ENCODE assay signal across 17 cellular contexts in genomic region chr14:101294136-101294535, GRCh38.
DNase-seq lines count a peak whose midpoint lies in the region; ATAC-seq, FAIRE-seq and TF ChIP-seq lines count a peak whose summit lies in the region.
"Had no signal": no experiment of that assay in that cellular context is flagged by ENCODE, and none has a peak within 500 bp of the region (broad histone marks: within the 10 kb centered on the region; RNA-seq: fewer than 3 reads in every experiment).

No MANE protein-coding gene starts in this region.

- DNase-seq in GM23338 (ENCODE audit: low spot score) = peak; percentile 49
- DNase-seq in bronchial epithelial cell (ENCODE audit: low read depth) = peak; percentile 1
- DNase-seq in mesendoderm = no peak
- DNase-seq in NCI-H524 treated with DMSO at 0.1 percent for 48 hours (lab: John Stamatoyannopoulos, UW) = no peak
- DNase-seq in stimulated activated CD4-positive, alpha-beta T cell treated with anti-CD3 and anti-CD28 coated beads, Interleukin-2, amount 100 ng/mL, for 24 hours = no peak
- no peak for DNase-seq in SKM-1 (lab: John Stamatoyannopoulos, UW; ENCODE audit: unreplicated experiment)
- DNase-seq: ACHN; CD4-positive, CD25-positive, alpha-beta regulatory T cell; DMS79 had no signal

- H3K18ac ChIP-seq in mesendoderm (ENCODE audit: low read length) = no peak overlapping the region

- H2BK15ac ChIP-seq in mesendoderm (replicated peaks; ENCODE audit: low read depth) = no peak overlapping the region

- H3K56ac ChIP-seq in mesendoderm (ENCODE audit: low read length) = no peak overlapping the region

- peaks cover 40% of the 10 kb centered on the region for H3K9me3 ChIP-seq in HUES6 (ENCODE audit: control insufficient read depth, insufficient read depth, low read depth, low read length)

- H3K4me3 ChIP-seq in GM23338 = peak overlapping the region; percentile 22; the same call in 1 of the 2 replicates
- no peak overlapping the region for H3K4me3 ChIP-seq in HUES6 (ENCODE audit: low read depth, low read length)
- H3K4me3 ChIP-seq in bronchial epithelial cell (ENCODE audit: low read depth, low read length) = no peak overlapping the region
- no peak overlapping the region for H3K4me3 ChIP-seq in mesendoderm (ENCODE audit: low read length)
- H3K4me3 ChIP-seq: BLaER1 treated with 17β-estradiol and CSF1 and Interleukin-3, amounts not matched to agents 10 nM and 100 nM had no signal

- TF ChIP-seq CTCF in GM23338 (conservative IDR thresholded peaks at IDR 0.05; ENCODE audit: low read depth in 2 of 2) (no peak), bronchial epithelial cell (IDR thresholded peaks at IDR 0.05; ENCODE audit: insufficient read depth, low read length, severe bottlenecking) (no peak)

- peak overlapping the region; percentile 88 for H3K27ac ChIP-seq in GM23338 (ENCODE audit: low read depth)
- peak overlapping the region; percentile 49; the same call in 1 of the 2 replicates for H3K27ac ChIP-seq in HUES6 (ENCODE audit: low read depth, low read length)
- no peak overlapping the region for H3K27ac ChIP-seq in mesendoderm (ENCODE audit: low read depth, low read length)
- H3K27ac ChIP-seq: BLaER1 treated with 17β-estradiol and CSF1 and Interleukin-3, amounts not matched to agents 10 nM and 100 nM; HL-60 had no signal

- no peaks in the 10 kb centered on the region for H4K20me1 ChIP-seq in GM23338 (replicated peaks; ENCODE audit: insufficient read depth)
- H4K20me1 ChIP-seq: BLaER1 treated with 17β-estradiol and CSF1 and Interleukin-3, amounts not matched to agents 10 nM and 100 nM had no signal

- peak; percentile 63 for ATAC-seq in GM23338
- ATAC-seq: HCT116 had no signal

- WGBS in mesendoderm (ENCODE audit: extremely low coverage, insufficient coverage, low lambda C conversion rate) = no CpG with 5 or more reads among the region's 1 CpG

- H3K9me2 ChIP-seq in GM23338 (ENCODE audit: insufficient read depth) = no peaks in the 10 kb centered on the region

- H3K4ac ChIP-seq in mesendoderm (ENCODE audit: low read depth, low read length) = no peak overlapping the region

- H3K27ac Mint-ChIP-seq in GM23338 = peak overlapping the region; percentile 51; the same call in 1 of the 2 replicates
- H3K27ac Mint-ChIP-seq: CD4-positive, CD25-positive, alpha-beta regulatory T cell; IgD-negative memory B cell had no signal

- H3F3A ChIP-seq in GM23338 (replicated peaks; ENCODE audit: low read depth) = no peaks in the 10 kb centered on the region

- H2BK5ac ChIP-seq in mesendoderm (ENCODE audit: low read length) = peak overlapping the region; percentile 43

- no peak overlapping the region for H4K5ac ChIP-seq in mesendoderm (ENCODE audit: low read length)

- no peak overlapping the region for H2AK5ac ChIP-seq in mesendoderm (ENCODE audit: low read length)

- H3K4me1 ChIP-seq in GM23338 (ENCODE audit: insufficient read depth) (peaks cover 29% of the 10 kb centered on the region), HUES6 (ENCODE audit: control insufficient read depth, insufficient read depth, low read length) (peaks cover 24% of the 10 kb centered on the region), mesendoderm (ENCODE audit: control insufficient read depth, low read depth, low read length) (no peaks in the 10 kb centered on the region)

- no peaks in the 10 kb centered on the region for H3K79me1 ChIP-seq in mesendoderm (ENCODE audit: low read length)

- H3K36me3 Mint-ChIP-seq in GM23338 (ENCODE audit: low read depth) = peaks cover 38% of the 10 kb centered on the region
- H3K36me3 Mint-ChIP-seq: CD4-positive, CD25-positive, alpha-beta regulatory T cell; IgD-negative memory B cell had no signal

- H3K4me2 ChIP-seq in GM23338 (peak overlapping the region; percentile 62), mesendoderm (ENCODE audit: low read length) (no peak overlapping the region)
- H3K4me2 ChIP-seq: BLaER1 treated with 17β-estradiol and CSF1 and Interleukin-3, amounts not matched to agents 10 nM and 100 nM had no signal

- H3K27me3 ChIP-seq in GM23338 (ENCODE audit: insufficient read depth) (no peaks in the 10 kb centered on the region), HUES6 (ENCODE audit: control insufficient read depth, insufficient read depth, low read length) (no peaks in the 10 kb centered on the region), bronchial epithelial cell (ENCODE audit: control insufficient read depth, insufficient read depth, low read length) (no peaks in the 10 kb centered on the region), mesendoderm (ENCODE audit: insufficient read depth, low read length, poor library complexity) (no peaks in the 10 kb centered on the region)
- H3K27me3 ChIP-seq: BLaER1 treated with 17β-estradiol and CSF1 and Interleukin-3, amounts not matched to agents 10 nM and 100 nM had no signal

- H2AFZ ChIP-seq in GM23338 = no peak overlapping the region

- no peak overlapping the region for H4K8ac ChIP-seq in mesendoderm (ENCODE audit: low read depth, low read length)

- FAIRE-seq in bronchial epithelial cell (lab: Jason Lieb, UNC) = no peak
- FAIRE-seq: G401.6, GM12891, H1 had no signal

- H3K4me1 Mint-ChIP-seq in GM23338 = peaks cover 25% of the 10 kb centered on the region
- H3K4me1 Mint-ChIP-seq: CD4-positive, CD25-positive, alpha-beta regulatory T cell; IgD-negative memory B cell had no signal

- no peak overlapping the region for H3K23ac ChIP-seq in mesendoderm (ENCODE audit: low read length)

- peaks cover 38% of the 10 kb centered on the region for H3K9me3 Mint-ChIP-seq in GM23338

- no peak overlapping the region for H2BK120ac ChIP-seq in mesendoderm (ENCODE audit: low read depth, low read length)

- no peak overlapping the region for H3K4me3 Mint-ChIP-seq in GM23338
- H3K4me3 Mint-ChIP-seq: CD4-positive, CD25-positive, alpha-beta regulatory T cell; IgD-negative memory B cell had no signal

- H3K79me2 ChIP-seq in GM23338 (replicated peaks; ENCODE audit: insufficient read depth) (no peaks in the 10 kb centered on the region), mesendoderm (ENCODE audit: control insufficient read depth, insufficient read depth, low read length) (no peaks in the 10 kb centered on the region)

- peaks cover 7% of the 10 kb centered on the region for H3K27me3 Mint-ChIP-seq in GM23338 (ENCODE audit: insufficient read depth, low read depth, poor library complexity)

- peaks cover 6% of the 10 kb centered on the region; the same call in 1 of the 2 replicates for H3K36me3 ChIP-seq in GM23338 (ENCODE audit: insufficient read depth)
- no peaks in the 10 kb centered on the region; the same call in 1 of the 2 replicates for H3K36me3 ChIP-seq in HUES6 (ENCODE audit: control insufficient read depth, insufficient read depth, low read length)
- H3K36me3 ChIP-seq in bronchial epithelial cell (ENCODE audit: control insufficient read depth, insufficient read depth, low read length) = no peaks in the 10 kb centered on the region
- peaks cover 2% of the 10 kb centered on the region for H3K36me3 ChIP-seq in mesendoderm (ENCODE audit: control insufficient read depth, insufficient read depth, low read length)
- H3K36me3 ChIP-seq: BLaER1 treated with 17β-estradiol and CSF1 and Interleukin-3, amounts not matched to agents 10 nM and 100 nM had no signal

- H3K9ac ChIP-seq in HUES6 (ENCODE audit: low read length) (no peak overlapping the region), mesendoderm (ENCODE audit: low read length) (no peak overlapping the region)
- H3K9ac ChIP-seq: BLaER1 treated with 17β-estradiol and CSF1 and Interleukin-3, amounts not matched to agents 10 nM and 100 nM had no signal

TF ChIP-seq in GM23338, 12 proteins besides CTCF, POLR2A, EP300 and RAD21 (continues in another document):
- TF ChIP-seq POLR2AphosphoS5 (IDR thresholded peaks at IDR 0.05; ENCODE audit: low read depth) (no peak), ZNF331 (CRISPR knock-in tag; IDR thresholded peaks at IDR 0.05; ENCODE audit: low read depth) (no peak), EZH2 (IDR thresholded peaks at IDR 0.05; ENCODE audit: low read depth, unreplicated experiment) (no peak), JUNB (IDR thresholded peaks at IDR 0.05; ENCODE audit: unreplicated experiment) (no peak), REST (IDR thresholded peaks at IDR 0.05; ENCODE audit: unreplicated experiment) (no peak), NANOG (IDR thresholded peaks at IDR 0.05; ENCODE audit: borderline replicate concordance) (no peak; the same call in 1 of the 2 replicates), ZNF114 (CRISPR knock-in tag; IDR thresholded peaks at IDR 0.05) (no peak), EZH2phosphoT487 (IDR thresholded peaks at IDR 0.05; ENCODE audit: unreplicated experiment) (no peak)

Comparison
In these comparisons a context has a peak if more than half of its experiments do, and no peak if none do; other contexts are left out.
1. DNase-seq: peak in GM23338 (single experiment) and bronchial epithelial cell (single experiment); none in mesendoderm (single experiment), NCI-H524 treated with DMSO at 0.1 percent for 48 hours (single experiment), stimulated activated CD4-positive, alpha-beta T cell treated with anti-CD3 and anti-CD28 coated beads, Interleukin-2, amount 100 ng/mL, for 24 hours (0 of 2) and SKM-1 (single experiment).